27 cellular contexts compared by ENCODE assay signal in genomic region chr1:94019327-94019726, GRCh38.
"Had no signal": no experiment of that assay in that cellular context is flagged by ENCODE, and none has a peak within 500 bp of the region (broad histone marks: within the 10 kb centered on the region; RNA-seq: fewer than 3 reads in every experiment).

No MANE protein-coding gene starts in this region.

- FAIRE-seq: pancreas had no signal

- H3K9me3 ChIP-seq: ascending aorta, pancreas, prostate gland, stomach, thyroid gland, upper lobe of right lung had no signal

- H3K27ac ChIP-seq: ascending aorta, brain microvascular endothelial cell, pancreas, prostate gland, thyroid gland, upper lobe of right lung had no signal

- H3K4me3 Mint-ChIP-seq: activated naive CD4-positive, alpha-beta T cell treated with anti-CD3 and anti-CD28 coated beads, Interleukin-2, amount 10 ng/mL, durations not matched to agents 7 days and 5 days; activated naive CD8-positive, alpha-beta T cell treated with anti-CD3 and anti-CD28 coated beads, Interleukin-2, amount 10 ng/mL, durations not matched to agents 7 days and 5 days; activated T-helper 1 cell treated with anti-CD3 and anti-CD28 coated beads, Interleukin-12 subunit alpha, Interleukin-12 subunit beta, Interleukin-2, Interleukin-4 antibody, amounts not matched to agents 30 ng/mL and 10 ng/mL and 1 ng/mL, durations not matched to agents 14 hours and 24 hours and 36 hours; memory B cell; nephron; stimulated activated naive B cell treated with anti-CD40 and anti-IgM and Interleukin-4, amounts not matched to agents 10 μg/mL and 1 μg/mL and 100 μg/mL, for 72 hours had no signal

- H3K9me3 Mint-ChIP-seq: activated naive CD4-positive, alpha-beta T cell treated with anti-CD3 and anti-CD28 coated beads, Interleukin-2, amount 10 ng/mL, durations not matched to agents 7 days and 5 days; activated naive CD8-positive, alpha-beta T cell treated with anti-CD3 and anti-CD28 coated beads, Interleukin-2, amount 10 ng/mL, durations not matched to agents 7 days and 5 days; activated T-helper 1 cell treated with anti-CD3 and anti-CD28 coated beads, Interleukin-12 subunit alpha, Interleukin-12 subunit beta, Interleukin-2, Interleukin-4 antibody, amounts not matched to agents 30 ng/mL and 10 ng/mL and 1 ng/mL, durations not matched to agents 14 hours and 24 hours and 36 hours; effector memory CD8-positive, alpha-beta T cell; memory B cell; nephron; stimulated activated naive B cell treated with anti-CD40 and anti-IgM and Interleukin-4, amounts not matched to agents 10 μg/mL and 1 μg/mL and 100 μg/mL, for 72 hours had no signal

- H3K27ac Mint-ChIP-seq: activated naive CD4-positive, alpha-beta T cell treated with anti-CD3 and anti-CD28 coated beads, Interleukin-2, amount 10 ng/mL, durations not matched to agents 7 days and 5 days; activated naive CD8-positive, alpha-beta T cell treated with anti-CD3 and anti-CD28 coated beads, Interleukin-2, amount 10 ng/mL, durations not matched to agents 7 days and 5 days; activated T-helper 1 cell treated with anti-CD3 and anti-CD28 coated beads, Interleukin-12 subunit alpha, Interleukin-12 subunit beta, Interleukin-2, Interleukin-4 antibody, amounts not matched to agents 30 ng/mL and 10 ng/mL and 1 ng/mL, durations not matched to agents 14 hours and 24 hours and 36 hours; memory B cell; nephron; stimulated activated naive B cell treated with anti-CD40 and anti-IgM and Interleukin-4, amounts not matched to agents 10 μg/mL and 1 μg/mL and 100 μg/mL, for 72 hours had no signal

- DNase-seq: activated CD4-positive, alpha-beta T cell treated with anti-CD3 and anti-CD28 coated beads for 4 hours; activated CD4-positive, alpha-beta T cell treated with anti-CD3 and anti-CD28 coated beads, Interleukin-2, amount 50 U/mL, for 4 hours; activated CD8-positive, alpha-beta memory T cell treated with anti-CD3 and anti-CD28 coated beads, Interleukin-2, amount 50 U/mL, for 4 hours; activated gamma-delta T cell; activated naive CD4-positive, alpha-beta T cell treated with anti-CD3 and anti-CD28 coated beads, Interleukin-2, amount 10 ng/mL, durations not matched to agents 7 days and 5 days; activated naive CD8-positive, alpha-beta T cell treated with anti-CD3 and anti-CD28 coated beads, Interleukin-2, amount 10 ng/mL, durations not matched to agents 7 days and 5 days; activated T-cell treated with anti-CD3 and anti-CD28 coated beads, Interleukin-2, amount 50 U/mL, for 1 hour; brain microvascular endothelial cell; cortex of kidney; effector memory CD8-positive, alpha-beta T cell; foreskin fibroblast; hippocampal formation; pancreas; retina; stimulated activated CD4-positive, alpha-beta T cell treated with anti-CD3 and anti-CD28 coated beads, Interleukin-4, amount 100 ng/mL, for 24 hours; stimulated activated naive B cell treated with anti-CD40 and anti-IgM and Interleukin-4, amounts not matched to agents 10 μg/mL and 1 μg/mL and 100 μg/mL, for 72 hours; stomach; thyroid gland; upper lobe of right lung had no signal

- H3K4me1 ChIP-seq: ascending aorta, pancreas, prostate gland had no signal

- H3K4me3 ChIP-seq: ascending aorta, pancreas, prostate gland, skin epidermis, stomach, thyroid gland, upper lobe of right lung had no signal

- ATAC-seq: effector memory CD8-positive, alpha-beta T cell; esophagus mucosa; pancreas; sciatic nerve; stimulated activated naive B cell treated with anti-CD40 and anti-IgM and Interleukin-4, amounts not matched to agents 10 μg/mL and 1 μg/mL and 100 μg/mL, for 72 hours; upper lobe of right lung had no signal

- H3K27me3 ChIP-seq: ascending aorta, brain microvascular endothelial cell, pancreas, stomach, thyroid gland, upper lobe of right lung had no signal

- H3K36me3 ChIP-seq: ascending aorta, brain microvascular endothelial cell, pancreas, prostate gland, stomach, thyroid gland, upper lobe of right lung had no signal

- H3K36me3 Mint-ChIP-seq: activated naive CD4-positive, alpha-beta T cell treated with anti-CD3 and anti-CD28 coated beads, Interleukin-2, amount 10 ng/mL, durations not matched to agents 7 days and 5 days; activated naive CD8-positive, alpha-beta T cell treated with anti-CD3 and anti-CD28 coated beads, Interleukin-2, amount 10 ng/mL, durations not matched to agents 7 days and 5 days; memory B cell; stimulated activated naive B cell treated with anti-CD40 and anti-IgM and Interleukin-4, amounts not matched to agents 10 μg/mL and 1 μg/mL and 100 μg/mL, for 72 hours had no signal
